14 cellular contexts compared by ENCODE assay signal in the genomic region with DNA sequence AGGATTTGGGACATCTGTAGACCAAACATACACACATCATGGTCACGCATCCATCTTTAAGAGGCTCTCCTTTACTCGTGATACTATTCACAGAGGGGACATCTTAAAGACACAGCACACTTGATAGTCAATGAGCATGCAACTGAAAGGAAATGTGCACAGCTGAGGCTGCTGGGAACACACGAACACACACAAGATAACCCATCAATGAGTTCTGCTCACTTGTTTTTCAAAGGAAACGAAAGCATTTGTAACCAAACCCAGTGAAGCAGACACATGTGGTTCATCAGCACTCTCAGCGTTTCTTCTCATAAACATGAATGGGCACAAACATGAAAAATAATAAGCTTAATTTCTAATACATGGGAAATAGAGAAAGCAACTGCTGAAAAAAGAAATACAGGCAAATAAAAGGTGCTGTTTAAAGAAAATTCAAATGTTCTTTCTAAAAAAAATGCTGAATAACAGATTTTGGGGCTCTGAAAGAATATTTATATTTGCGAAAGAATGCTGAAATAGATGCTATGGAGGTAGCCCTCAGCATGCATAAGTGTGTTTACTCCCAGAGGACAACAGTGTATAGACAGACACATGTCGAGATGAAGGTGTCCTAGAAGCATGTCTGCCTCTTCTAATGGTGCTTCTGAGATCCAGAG. TPM values are rescaled to one million over a fixed set of nuclear protein-coding genes. Genes with fewer than 3 reads are reported as not detected.
DNase-seq lines count a peak whose midpoint lies in the region; ATAC-seq and TF ChIP-seq lines count a peak whose summit lies in the region.
"Had no signal": no experiment of that assay in that cellular context is flagged by ENCODE, and none has a peak within 500 bp of the region (broad histone marks: within the 10 kb centered on the region; RNA-seq: fewer than 3 reads in every experiment).

No MANE protein-coding gene starts in this region.

- peak; percentile 44 for ATAC-seq in CD8-positive, alpha-beta T cell
- peak; percentile 90 for ATAC-seq in GM18909 (IDR thresholded peaks at IDR 0.05; ENCODE audit: poor library complexity, unreplicated experiment)
- ATAC-seq in HG02571 (IDR thresholded peaks at IDR 0.05; ENCODE audit: unreplicated experiment), result peak; percentile 59
- peak; percentile 95 for ATAC-seq in HG03442 (IDR thresholded peaks at IDR 0.05; ENCODE audit: unreplicated experiment)
- no peak for ATAC-seq in effector memory CD8-positive, alpha-beta T cell (replicated peaks)

- no peaks in the 10 kb centered on the region for H3K4me1 ChIP-seq in CD8-positive, alpha-beta T cell (ENCODE audit: insufficient read depth, low read length)
- H3K4me1 ChIP-seq: left ventricle myocardium inferior had no signal

- H3K4me3 Mint-ChIP-seq in CD8-positive, alpha-beta T cell, result no peak overlapping the region
- H3K4me3 Mint-ChIP-seq in effector memory CD8-positive, alpha-beta T cell, result no peak overlapping the region

- no peaks in the 10 kb centered on the region for H3K27me3 ChIP-seq in CD8-positive, alpha-beta T cell (ENCODE audit: insufficient read depth, low read length)
- H3K27me3 ChIP-seq: BE2C, cardiac muscle cell had no signal

- H3K4me1 Mint-ChIP-seq in CD8-positive, alpha-beta T cell (ENCODE audit: low read depth), result peaks cover 17% of the 10 kb centered on the region
- H3K4me1 Mint-ChIP-seq in effector memory CD8-positive, alpha-beta T cell (ENCODE audit: low read depth in 2 of 2), result no peaks in the 10 kb centered on the region

- H3K27me3 Mint-ChIP-seq in CD8-positive, alpha-beta T cell (ENCODE audit: low read depth), result no peaks in the 10 kb centered on the region
- H3K27me3 Mint-ChIP-seq in effector memory CD8-positive, alpha-beta T cell, result no peaks in the 10 kb centered on the region

- H3K27ac ChIP-seq in CD8-positive, alpha-beta T cell (ENCODE audit: low read depth, low read length), result no peak overlapping the region
- H3K27ac ChIP-seq: cardiac muscle cell, left ventricle myocardium inferior, parathyroid adenoma, SK-N-MC had no signal

- POLR2A ChIA-PET in CD8-positive, alpha-beta T cell (lab: Charles Lee), result interaction anchor here (0.6 kb wide), 1 partner anchor 32 kb away, joined by 5 read pairs; no protein-coding TSS in a partner anchor

- H3K4me3 ChIP-seq in CD8-positive, alpha-beta T cell (ENCODE audit: low read depth, low read length), result no peak overlapping the region
- H3K4me3 ChIP-seq: cardiac muscle cell, left ventricle myocardium inferior, SK-N-MC had no signal

- H3K27ac Mint-ChIP-seq in CD8-positive, alpha-beta T cell, result no peak overlapping the region
- H3K27ac Mint-ChIP-seq in effector memory CD8-positive, alpha-beta T cell, result no peak overlapping the region

- no peak for DNase-seq in CD8-positive, alpha-beta T cell
- no peak for DNase-seq in NOMO-1 treated with dmso at 0.1 percent for 144 hours (lab: John Stamatoyannopoulos, UW; ENCODE audit: unreplicated experiment)
- no peak for DNase-seq in activated effector memory CD4-positive, alpha-beta T cell treated with anti-CD3 and anti-CD28 coated beads, Interleukin-2, amount 50 U/mL, for 16 hours
- no peak for DNase-seq in activated gamma-delta T cell treated with Interleukin-2 at 50 U/mL for 16 hours
- no peak for DNase-seq in effector memory CD8-positive, alpha-beta T cell
- DNase-seq: BE2C, left ventricle myocardium inferior, NCI-H524 had no signal

- no peaks in the 10 kb centered on the region for H3K9me3 ChIP-seq in CD8-positive, alpha-beta T cell (ENCODE audit: low read length)
- H3K9me3 ChIP-seq: BE2C, left ventricle myocardium inferior had no signal

- H3K9me3 Mint-ChIP-seq in CD8-positive, alpha-beta T cell, result no peaks in the 10 kb centered on the region
- H3K9me3 Mint-ChIP-seq in effector memory CD8-positive, alpha-beta T cell, result no peaks in the 10 kb centered on the region

- no peaks in the 10 kb centered on the region for H3K36me3 ChIP-seq in CD8-positive, alpha-beta T cell (ENCODE audit: insufficient read depth, low read length)
- H3K36me3 ChIP-seq: cardiac muscle cell, left ventricle myocardium inferior had no signal

- peaks cover 28% of the 10 kb centered on the region for H3K36me3 Mint-ChIP-seq in CD8-positive, alpha-beta T cell
- no peaks in the 10 kb centered on the region for H3K36me3 Mint-ChIP-seq in effector memory CD8-positive, alpha-beta T cell (ENCODE audit: insufficient read depth)

- intact Hi-C loops in CD8-positive, alpha-beta T cell (cut with DNase I, micrococcal nuclease), result loop anchor here in 1 of 2 experiments (10.0 kb wide), 1 partner anchor 425 kb away; no protein-coding TSS in a partner anchor

- TF ChIP-seq CTCF in CD8-positive, alpha-beta T cell (IDR thresholded peaks at IDR 0.05), result no peak

- CTCF ChIA-PET in CD8-positive, alpha-beta T cell (lab: Charles Lee), result interaction anchor here (1.1 kb wide), 1 partner anchor 9 kb away, joined by 4 read pairs; no protein-coding TSS in a partner anchor

RNA-seq across cellular contexts. Expression of gene LAMB4, which starts 59.7 kb away (rescaled TPM):
- under 1 TPM; 0.11 to 0.46 TPM for total RNA-seq in CD8-positive, alpha-beta T cell
- total RNA-seq: cardiac muscle cell had no signal
